In the genomic region with DNA sequence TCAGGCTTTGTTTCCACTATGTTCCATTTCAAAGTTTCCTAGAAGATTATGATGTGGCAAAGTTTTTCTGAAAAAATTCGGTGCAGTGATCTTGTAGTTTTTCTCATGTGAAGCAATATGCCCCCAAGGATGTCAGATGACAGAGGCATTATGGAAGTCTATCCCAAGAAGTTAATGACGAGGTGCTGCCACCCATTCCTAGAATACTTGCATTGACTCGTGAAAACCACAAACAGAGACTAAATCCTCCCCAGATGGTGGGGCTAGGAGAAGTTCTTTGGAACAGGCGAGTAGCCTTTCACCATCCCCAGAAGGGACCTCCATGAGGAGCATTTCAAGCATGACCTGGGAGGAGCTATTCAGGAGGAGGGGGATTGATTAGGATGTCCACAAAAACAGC, we compare ENCODE assay signal across 10 cellular contexts.
"Had no signal": no experiment of that assay in that cellular context is flagged by ENCODE, and none has a peak within 500 bp of the region (broad histone marks: within the 10 kb centered on the region; RNA-seq: fewer than 3 reads in every experiment).

No MANE protein-coding gene starts in this region.

- H3K4me3 ChIP-seq: gastroesophageal sphincter, hepatocyte, pancreas had no signal

- H2AFZ ChIP-seq: hepatocyte had no signal

- DNase-seq: activated naive CD4-positive, alpha-beta T cell treated with anti-CD3 and anti-CD28 coated beads, Interleukin-2, amount 50 U/mL, for 16 hours; activated T-cell treated with anti-CD3 and anti-CD28 coated beads, Interleukin-2, amount 50 U/mL, for 1 hour; cerebellar nuclear complex; erythroblast; pancreas; stimulated activated CD4-positive, alpha-beta T cell treated with anti-CD3 and anti-CD28 coated beads, Interleukin-4, amount 100 ng/mL, for 1 hour; stimulated activated CD8-positive, alpha-beta memory T cell treated with anti-CD3 and anti-CD28 coated beads, Interleukin-4, amount 100 ng/mL, for 48 hours; T-helper 17 cell had no signal

- H3K36me3 ChIP-seq: gastroesophageal sphincter, pancreas had no signal

- H3K4me2 ChIP-seq: hepatocyte had no signal

- H3K79me2 ChIP-seq: hepatocyte had no signal

- H3K27ac ChIP-seq: gastroesophageal sphincter, hepatocyte, pancreas had no signal
